8 cellular contexts compared by ENCODE assay signal in the genomic region with DNA sequence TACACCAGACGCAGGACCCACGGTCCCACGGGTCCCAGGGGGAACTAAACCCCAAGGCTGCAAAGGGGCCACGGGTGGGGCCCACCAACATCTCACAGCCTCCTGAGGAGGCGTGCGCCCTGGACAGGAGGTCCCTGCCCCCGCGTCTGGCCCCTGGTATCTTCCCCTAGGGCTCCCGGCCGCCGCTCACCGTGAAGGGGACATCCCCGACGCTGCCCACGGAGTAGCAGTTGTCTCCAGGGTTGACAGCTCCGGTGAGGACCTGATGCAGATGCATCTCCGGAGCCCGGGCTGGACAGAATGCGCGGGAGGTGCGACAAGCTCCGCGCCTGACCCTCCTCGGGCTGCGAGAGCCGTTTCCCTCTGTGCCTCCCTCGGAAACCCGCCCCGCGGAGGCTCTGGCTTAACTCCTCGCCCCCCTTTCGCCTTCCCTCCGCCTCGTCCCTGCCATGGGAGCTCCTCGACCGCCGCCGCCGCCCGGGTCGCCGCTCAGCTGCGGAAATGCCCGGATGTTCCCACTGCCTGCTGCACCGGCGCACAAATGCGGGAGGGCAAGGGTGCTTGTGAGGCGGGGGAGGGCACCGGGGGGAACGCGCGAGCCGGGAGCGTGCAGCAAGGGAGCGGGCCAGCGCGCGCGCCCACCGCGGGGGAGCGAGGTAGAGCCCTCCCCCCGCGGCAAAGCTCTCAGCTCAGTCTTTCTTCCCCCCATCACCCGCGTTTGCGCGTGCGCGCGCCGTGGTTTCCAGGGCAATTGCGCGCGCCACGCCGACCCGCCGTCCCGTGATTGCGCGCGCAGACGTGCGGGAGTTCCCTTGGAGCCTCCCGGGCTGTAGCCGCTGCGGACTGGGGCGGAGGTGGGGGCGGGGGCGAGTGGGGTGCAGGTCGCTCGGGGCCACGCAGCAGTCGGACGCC. TPM values are rescaled to one million over a fixed set of nuclear protein-coding genes. Genes with fewer than 3 reads are reported as not detected.
DNase-seq lines count a peak whose midpoint lies in the region; ATAC-seq and TF ChIP-seq lines count a peak whose summit lies in the region.

A gene with protein sequence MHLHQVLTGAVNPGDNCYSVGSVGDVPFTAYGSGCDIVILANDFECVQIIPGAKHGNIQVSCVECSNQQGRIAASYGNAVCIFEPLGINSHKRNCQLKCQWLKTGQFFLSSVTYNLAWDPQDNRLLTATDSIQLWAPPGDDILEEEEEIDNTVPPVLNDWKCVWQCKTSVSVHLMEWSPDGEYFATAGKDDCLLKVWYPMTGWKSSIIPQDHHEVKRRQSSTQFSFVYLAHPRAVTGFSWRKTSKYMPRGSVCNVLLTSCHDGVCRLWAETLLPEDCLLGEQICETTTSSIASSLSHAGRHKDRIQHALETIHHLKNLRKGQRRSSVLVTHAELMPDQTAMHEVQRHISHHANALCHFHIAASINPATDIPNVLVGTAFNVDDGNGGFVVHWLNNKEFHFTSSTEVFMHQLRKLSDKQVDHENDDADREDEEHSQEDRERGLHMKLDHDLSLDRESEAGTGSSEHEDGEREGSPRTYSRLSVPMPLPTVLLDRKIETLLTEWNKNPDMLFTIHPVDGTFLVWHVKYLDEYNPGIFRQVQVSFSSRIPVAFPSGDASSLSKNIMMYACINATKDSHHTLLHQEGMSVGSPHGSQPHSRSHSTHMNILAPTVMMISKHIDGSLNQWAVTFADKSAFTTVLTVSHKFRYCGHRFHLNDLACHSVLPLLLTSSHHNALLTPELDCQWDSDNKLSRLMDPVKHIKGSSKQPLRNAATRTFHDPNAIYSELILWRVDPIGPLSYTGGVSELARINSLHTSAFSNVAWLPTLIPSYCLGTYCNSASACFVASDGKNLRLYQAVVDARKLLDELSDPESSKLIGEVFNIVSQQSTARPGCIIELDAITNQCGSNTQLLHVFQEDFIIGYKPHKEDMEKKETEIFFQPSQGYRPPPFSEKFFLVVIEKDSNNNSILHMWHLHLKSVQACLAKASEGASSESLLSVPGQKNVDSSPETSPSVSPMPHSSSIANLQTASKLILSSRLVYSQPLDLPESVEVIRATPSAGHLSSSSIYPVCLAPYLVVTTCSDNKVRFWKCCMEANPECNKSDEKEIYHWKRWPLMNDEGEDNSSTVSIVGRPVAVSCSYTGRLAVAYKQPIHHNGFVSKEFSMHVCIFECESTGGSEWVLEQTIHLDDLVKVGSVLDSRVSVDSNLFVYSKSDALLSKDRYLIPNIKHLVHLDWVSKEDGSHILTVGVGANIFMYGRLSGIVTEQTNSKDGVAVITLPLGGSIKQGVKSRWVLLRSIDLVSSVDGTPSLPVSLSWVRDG (N-terminal part only) (minus strand): TSS at position 503 of the 912 bp plus-strand sequence. CDS start 226 bp downstream, at position 277.

- H3K9me3 ChIP-seq in mammary epithelial cell (replicated peaks; ENCODE audit: insufficient read depth, low read length) (no peaks in the 10 kb centered on the region), iPS-18c (ENCODE audit: control insufficient read depth, insufficient read depth, low read length) (no peaks in the 10 kb centered on the region), skeletal muscle tissue (ENCODE audit: control insufficient read depth in 3 of 3, low read length in 3 of 3) (no peaks in the 10 kb centered on the region)

- in situ Hi-C loops in GM13976 (cut with MboI; ENCODE audit: low sequenced_read_pairs, unreplicated experiment) (no loop called here), mammary epithelial cell (cut with MboI; ENCODE audit: low sequenced_read_pairs in 2 of 2) (no loop called here)

- H3K79me2 ChIP-seq in mammary epithelial cell (ENCODE audit: insufficient read depth, low read length), result peaks cover 40% of the 10 kb centered on the region

- no peak for TF ChIP-seq CTCF in GM13976 (IDR thresholded peaks at IDR 0.05; ENCODE audit: borderline replicate concordance, control extremely low read depth, extremely low read depth, insufficient read depth, missing control alignments)
- TF ChIP-seq CTCF in WI38 (IDR thresholded peaks at IDR 0.05; ENCODE audit: low read depth, low read length), result no peak
- TF ChIP-seq CTCF in mammary epithelial cell (conservative IDR thresholded peaks at IDR 0.05 in 1 of 2, IDR thresholded peaks at IDR 0.05 in 1 of 2; ENCODE audit: extremely low read depth in 1 of 2, insufficient read depth in 1 of 2, low read depth in 1 of 2, low read length in 2 of 2), result no peak

- dilution Hi-C loops in mammary epithelial cell (cut with HindIII; ENCODE audit: low sequenced_read_pairs), result no loop called here

- H3K9ac ChIP-seq in mammary epithelial cell (ENCODE audit: insufficient read depth, low read length) (peak within 1 kb of the TSS; percentile 70), skeletal muscle tissue (ENCODE audit: low read depth in 1 of 3, low read length in 3 of 3) (peak within 1 kb of the TSS; percentile 74 to 82 (median 81))

- H3K4me1 ChIP-seq in mammary epithelial cell (ENCODE audit: insufficient read depth, low read length), result peaks cover 9% of the 10 kb centered on the region
- peaks cover 3 to 15% (median 7%) of the 10 kb centered on the region in 3 donors for H3K4me1 ChIP-seq in skeletal muscle tissue (ENCODE audit: control insufficient read depth in 3 of 3, insufficient read depth in 3 of 3, low read length in 3 of 3)

- ATAC-seq in HG02884 (IDR thresholded peaks at IDR 0.05; ENCODE audit: unreplicated experiment), result peak; percentile 45

- H3K4me2 ChIP-seq in mammary epithelial cell (ENCODE audit: insufficient read depth, low read depth, low read length), result peak within 1 kb of the TSS; percentile 94

- H3K4me3 ChIP-seq in WI38 (ENCODE audit: low read depth, low read length), result peak within 1 kb of the TSS; percentile 88
- peak within 1 kb of the TSS; percentile 70 to 97 (median 88) for H3K4me3 ChIP-seq in mammary epithelial cell (replicated peaks in 1 of 3; ENCODE audit: insufficient read depth in 1 of 3, low read depth in 2 of 3, low read length in 3 of 3)
- H3K4me3 ChIP-seq in iPS-18c (ENCODE audit: insufficient read depth, low read depth, low read length), result peak within 1 kb of the TSS; percentile 74
- H3K4me3 ChIP-seq in skeletal muscle tissue (ENCODE audit: low read length in 3 of 3), result peak within 1 kb of the TSS; percentile 84 to 87 (median 85)

- under 1% methylated on average over 17 of the region's 96 CpGs for WGBS in mammary epithelial cell (ENCODE audit: low coverage, missing lambda C conversion rate)

- BruUV-seq in mammary epithelial cell (replicated peaks; lab: Mats Ljungman, UMichigan), result no TSS peak

- no peaks in the 10 kb centered on the region for H4K20me1 ChIP-seq in mammary epithelial cell (ENCODE audit: insufficient read depth, low read length)

- DNase-seq in GM13976 (ENCODE audit: low spot score), result peak; percentile 84
- DNase-seq in NCI-H2081 treated with DMSO at 0.1 percent for 48 hours (lab: John Stamatoyannopoulos, UW), result peak; percentile 87
- peak; percentile 78 for DNase-seq in mammary epithelial cell
- DNase-seq in NK-92 treated with Interleukin-12 subunit alpha and Interleukin-12 subunit beta, amount 100 ng/mL, for 24 hours (lab: John Stamatoyannopoulos, UW), result no peak

- H3K27me3 ChIP-seq in mammary epithelial cell (ENCODE audit: insufficient read depth, low read length) (no peaks in the 10 kb centered on the region), skeletal muscle tissue (ENCODE audit: control insufficient read depth in 3 of 3, insufficient read depth in 3 of 3, low read length in 3 of 3) (no peaks in the 10 kb centered on the region)

- peak within 1 kb of the TSS; percentile 45 for H3K27ac ChIP-seq in mammary epithelial cell (ENCODE audit: insufficient read depth, low read depth, low read length)
- peak within 1 kb of the TSS; percentile 75 for H3K27ac ChIP-seq in skeletal muscle tissue (ENCODE audit: low read depth, low read length)

- peak within 1 kb of the TSS; percentile 97 for H2AFZ ChIP-seq in mammary epithelial cell (ENCODE audit: low read depth, low read length)

- H3K36me3 ChIP-seq in mammary epithelial cell (ENCODE audit: insufficient read depth, low read length), result no peaks in the 10 kb centered on the region
- no peaks in the 10 kb centered on the region for H3K36me3 ChIP-seq in skeletal muscle tissue (ENCODE audit: control insufficient read depth in 3 of 3, insufficient read depth in 3 of 3, low read length in 3 of 3)

- intact Hi-C loops in mammary epithelial cell (cut with micrococcal nuclease), result no loop called here

- CTCF ChIA-PET in mammary epithelial cell (lab: Charles Lee; ENCODE audit: low non-redundant PET), result interaction anchor here (0.7 kb wide), 2 partner anchors 27 to 162 kb away, joined by 3 to 4 read pairs; no protein-coding TSS in a partner anchor

RNA-seq across cellular contexts. Expression of the gene that starts here (rescaled TPM):
- total RNA-seq in mammary epithelial cell (10 to 100 TPM; 18.2 to 20.7 TPM), skeletal muscle tissue (20.9 TPM)
- 3.3 TPM for polyA plus RNA-seq in mammary epithelial cell
- 24.1 TPM for polyA minus RNA-seq in mammary epithelial cell
